In the genomic region with DNA sequence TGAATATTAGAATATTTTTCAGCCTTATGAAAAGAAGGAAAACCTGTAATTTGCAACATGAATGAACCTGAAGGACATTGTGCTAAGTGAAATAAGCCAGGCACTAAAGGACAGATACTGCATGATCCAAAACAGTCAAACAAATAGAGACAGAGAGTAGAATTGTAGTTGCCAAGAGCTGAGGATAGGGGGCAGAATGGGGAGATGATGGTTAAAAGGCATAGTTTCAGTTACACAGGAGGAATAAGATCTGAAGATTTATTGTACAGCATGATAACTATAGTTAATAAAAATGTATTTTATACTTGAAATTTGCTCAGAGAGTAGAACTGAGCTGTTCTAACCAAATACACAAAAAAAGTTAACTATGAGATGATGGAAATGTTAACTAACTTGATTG, we compare ENCODE assay signal across 10 cellular contexts.
A peak's percentile ranks its signal among the peaks of the same experiment; 100 is the strongest.
DNase-seq lines count a peak whose midpoint lies in the region; ATAC-seq and TF ChIP-seq lines count a peak whose summit lies in the region.
"Had no signal": no experiment of that assay in that cellular context is flagged by ENCODE, and none has a peak within 500 bp of the region (broad histone marks: within the 10 kb centered on the region; RNA-seq: fewer than 3 reads in every experiment).

No MANE protein-coding gene starts in this region.

- H4K20me1 ChIP-seq in PC-9 (ENCODE audit: insufficient read depth) = no peaks in the 10 kb centered on the region

- H3K36me3 ChIP-seq in PC-9 (ENCODE audit: low read depth) = no peaks in the 10 kb centered on the region
- H3K36me3 ChIP-seq: upper lobe of left lung had no signal

- peaks cover 20% of the 10 kb centered on the region for H3F3A ChIP-seq in PC-9 (ENCODE audit: insufficient read depth, low read depth)

- no TSS peak for BruUV-seq in PC-9 (replicated peaks; lab: Mats Ljungman, UMichigan)

- H3K27me3 ChIP-seq in PC-9 (ENCODE audit: insufficient read depth, low read depth) = no peaks in the 10 kb centered on the region
- H3K27me3 ChIP-seq: upper lobe of left lung had no signal

- no peak for DNase-seq in CD14-positive monocyte (ENCODE audit: low spot score)
- DNase-seq in PC-9 = no peak
- DNase-seq in fibroblast of villous mesenchyme (ENCODE audit: low read depth) = no peak
- DNase-seq in NCI-H524 treated with DMSO at 0.1 percent for 48 hours (lab: John Stamatoyannopoulos, UW) = no peak
- no peak for DNase-seq in mesothelial cell of epicardium (ENCODE audit: low spot score in 2 of 2, unreplicated experiment in 2 of 2)
- DNase-seq: NCI-H1694 treated with DMSO at 0.1 percent for 48 hours, upper lobe of left lung had no signal

- no peak overlapping the region for H3K4me3 Mint-ChIP-seq in CD14-positive monocyte
- H3K4me3 Mint-ChIP-seq in mesothelial cell of epicardium = no peak overlapping the region

- H3K4me3 ChIP-seq in PC-9 (no peak overlapping the region), fibroblast of villous mesenchyme (ENCODE audit: low read depth, low read length) (no peak overlapping the region)
- H3K4me3 ChIP-seq: upper lobe of left lung had no signal

- TF ChIP-seq CTCF in CD14-positive monocyte (IDR thresholded peaks at IDR 0.05) (peak; percentile 27), PC-9 (conservative IDR thresholded peaks at IDR 0.05) (peak; percentile 41; the same call in 1 of the 2 replicates), fibroblast of villous mesenchyme (IDR thresholded peaks at IDR 0.05; ENCODE audit: insufficient read depth, low read depth, low read length) (peak; percentile 52), mesothelial cell of epicardium (IDR thresholded peaks at IDR 0.05; ENCODE audit: unreplicated experiment) (no peak)

- H3K79me2 ChIP-seq in PC-9 (ENCODE audit: low read depth) = no peaks in the 10 kb centered on the region

- intact Hi-C loops in CD14-positive monocyte (cut with micrococcal nuclease) = loop anchor here in 1 of 2 donors (10.0 kb wide), 2 partner anchors 153 to 263 kb away; a partner anchor contains a TSS
- intact Hi-C loops in PC-9 (cut with micrococcal nuclease; ENCODE audit: unreplicated experiment) = loop anchor here (10.0 kb wide), 1 partner anchor 563 kb away; no protein-coding TSS in a partner anchor

- H3K9me2 ChIP-seq in PC-9 (ENCODE audit: insufficient read depth) = peaks cover 3% of the 10 kb centered on the region; the same call in 1 of the 2 replicates

- H3K27me3 Mint-ChIP-seq in CD14-positive monocyte (ENCODE audit: low read depth in 3 of 3) (peaks cover 0 to 1% (median 0%) of the 10 kb centered on the region in 3 donors), mesothelial cell of epicardium (ENCODE audit: low read depth) (no peaks in the 10 kb centered on the region)

- peaks cover 0 to 6% (median 4%) of the 10 kb centered on the region in 7 donors for H3K9me3 Mint-ChIP-seq in CD14-positive monocyte
- peaks cover 42% of the 10 kb centered on the region for H3K9me3 Mint-ChIP-seq in mesothelial cell of epicardium

- CTCF ChIA-PET in PC-9 (lab: Charles Lee) = no interaction called here

- H3K27ac ChIP-seq in PC-9 = no peak overlapping the region
- H3K27ac ChIP-seq: upper lobe of left lung had no signal

- peaks cover 12% of the 10 kb centered on the region for H3K4me1 Mint-ChIP-seq in CD14-positive monocyte
- H3K4me1 Mint-ChIP-seq in mesothelial cell of epicardium = peaks cover 24% of the 10 kb centered on the region

- peak; percentile 73 for ATAC-seq in GM18519 (IDR thresholded peaks at IDR 0.05; ENCODE audit: low FRiP score, unreplicated experiment)
- ATAC-seq in HG02852 (IDR thresholded peaks at IDR 0.05; ENCODE audit: unreplicated experiment) = no peak
- no peak for ATAC-seq in HG03097 (IDR thresholded peaks at IDR 0.05; ENCODE audit: low FRiP score, unreplicated experiment)

- no peak overlapping the region for H2AFZ ChIP-seq in PC-9

- H3K27ac Mint-ChIP-seq in CD14-positive monocyte (no peak overlapping the region), mesothelial cell of epicardium (no peak overlapping the region)

- H3K4me2 ChIP-seq in PC-9 = no peak overlapping the region

- H3K36me3 Mint-ChIP-seq in CD14-positive monocyte = no peaks in the 10 kb centered on the region
- peaks cover 22% of the 10 kb centered on the region for H3K36me3 Mint-ChIP-seq in mesothelial cell of epicardium

- POLR2A ChIA-PET in PC-9 (lab: Charles Lee; ENCODE audit: unreplicated experiment) = no interaction called here

- peaks cover 22% of the 10 kb centered on the region for H3K9me3 ChIP-seq in PC-9 (ENCODE audit: insufficient read depth, low read depth)

- H3K4me1 ChIP-seq in PC-9 (replicated peaks; ENCODE audit: insufficient read depth) = peaks cover 22% of the 10 kb centered on the region
- H3K4me1 ChIP-seq: upper lobe of left lung had no signal
